In genomic region chr1:40309374-40310128, GRCh38 we compare ENCODE assay signal across 18 cellular contexts. TPM values are rescaled to one million over a fixed set of nuclear protein-coding genes. Genes with fewer than 3 reads are reported as not detected.
DNase-seq lines count a peak whose midpoint lies in the region; ATAC-seq, FAIRE-seq and TF ChIP-seq lines count a peak whose summit lies in the region.
"Had no signal": no experiment of that assay in that cellular context is flagged by ENCODE, and none has a peak within 500 bp of the region (broad histone marks: within the 10 kb centered on the region; RNA-seq: fewer than 3 reads in every experiment).

No MANE protein-coding gene starts in this region.

- 77% methylated on average over 8 of the region's 8 CpGs for WGBS in GM12878 (ENCODE audit: insufficient coverage, insufficient replicate concordance, low lambda C conversion rate, missing lambda C conversion rate)

- no peaks in the 10 kb centered on the region for H3K27me3 ChIP-seq in GM12878 (replicated peaks in 1 of 2; ENCODE audit: control insufficient read depth in 2 of 2, insufficient read depth in 2 of 2, low read length in 1 of 2)
- H3K27me3 ChIP-seq: adrenal gland, hepatocyte had no signal

- no peak overlapping the region for H3K27ac ChIP-seq in GM12878 (ENCODE audit: control insufficient read depth, insufficient read depth)
- peak overlapping the region; percentile 74 for H3K27ac ChIP-seq in temporal lobe (ENCODE audit: low read depth, low read length)
- H3K27ac ChIP-seq: adrenal gland, C4-2B, hepatocyte had no signal

- no TSS peak for BruUV-seq in GM12878 (replicated peaks; lab: Mats Ljungman, UMichigan)

- FAIRE-seq in GM12878 (lab: Jason Lieb, UNC) = no peak

- peak; percentile 88 for TF ChIP-seq EP300 in Ishikawa (IDR thresholded peaks at IDR 0.05; ENCODE audit: borderline replicate concordance)
- no peak for TF ChIP-seq EP300 in GM12878 (IDR thresholded peaks at IDR 0.05; ENCODE audit: borderline replicate concordance in 1 of 2, control insufficient read depth in 1 of 2, low read depth in 2 of 2, low read length in 2 of 2)

- RAD21 ChIA-PET in GM12878 (lab: Charles Lee; ENCODE audit: unreplicated experiment) = interaction anchor here (0.8 kb wide), 1 partner anchor 156 kb away, joined by 3 read pairs; no protein-coding TSS in a partner anchor

- H3K27me3 Mint-ChIP-seq in type B pancreatic cell = peaks cover 2% of the 10 kb centered on the region
- no peaks in the 10 kb centered on the region for H3K27me3 Mint-ChIP-seq in activated T-cell treated with anti-CD3 and anti-CD28 coated beads, Interleukin-2, amount 50 U/mL, for 4 hours (ENCODE audit: low read depth)

- H3K4me1 ChIP-seq in GM12878 (ENCODE audit: control insufficient read depth, insufficient read depth, low read length) = peaks cover 28% of the 10 kb centered on the region

- TF ChIP-seq POLR2A in GM12878 (IDR thresholded peaks at IDR 0.05; ENCODE audit: low read depth, low read length) = no peak

- ATAC-seq in GM12878 (no peak), HG03097 (IDR thresholded peaks at IDR 0.05; ENCODE audit: low FRiP score, unreplicated experiment) (no peak)
- no peak for ATAC-seq in activated T-cell treated with anti-CD3 and anti-CD28 coated beads, Interleukin-2, amount 50 U/mL, for 4 hours
- ATAC-seq: left lobe of liver had no signal

- no peaks in the 10 kb centered on the region for H3K9me3 ChIP-seq in GM12878 (replicated peaks; ENCODE audit: control insufficient read depth, insufficient read depth, low read length)
- H3K9me3 ChIP-seq: adrenal gland, thoracic aorta had no signal

- H3K4me3 ChIP-seq in GM12878 = no peak overlapping the region
- H3K4me3 ChIP-seq: adrenal gland, hepatocyte, thoracic aorta had no signal

- in situ Hi-C loops in GM12878 (cut with MboI) = no loop called here

- TF ChIP-seq CTCF in GM12878 (IDR thresholded peaks at IDR 0.05 in 2 of 3, conservative IDR thresholded peaks at IDR 0.05 in 1 of 3; ENCODE audit: control insufficient read depth in 2 of 3, extremely low read depth in 1 of 3, insufficient read depth in 1 of 3, low read depth in 3 of 3, low read length in 3 of 3) (no peak), type B pancreatic cell (conservative IDR thresholded peaks at IDR 0.05) (no peak)

- peaks cover 6% of the 10 kb centered on the region for H3K4me1 Mint-ChIP-seq in type B pancreatic cell (ENCODE audit: unreplicated experiment)
- peaks cover 16% of the 10 kb centered on the region for H3K4me1 Mint-ChIP-seq in activated T-cell treated with anti-CD3 and anti-CD28 coated beads, Interleukin-2, amount 50 U/mL, for 4 hours (ENCODE audit: low read depth)

- H3K4me3 Mint-ChIP-seq in type B pancreatic cell = no peak overlapping the region
- no peak overlapping the region for H3K4me3 Mint-ChIP-seq in activated T-cell treated with anti-CD3 and anti-CD28 coated beads, Interleukin-2, amount 50 U/mL, for 4 hours

- H3K9me3 Mint-ChIP-seq in type B pancreatic cell = no peaks in the 10 kb centered on the region
- no peaks in the 10 kb centered on the region for H3K9me3 Mint-ChIP-seq in activated T-cell treated with anti-CD3 and anti-CD28 coated beads, Interleukin-2, amount 50 U/mL, for 4 hours

- CTCF ChIA-PET in GM12878 (lab: Yijun Ruan, JAX) = interaction anchor here (0.9 to 2.5 kb wide), 2 partner anchors 29 to 166 kb away, joined by 5 to 15 read pairs; no protein-coding TSS in a partner anchor

- DNase-seq in GM12878 (ENCODE audit: low read depth, low spot score) = no peak
- DNase-seq in hypothalamus (lab: John Stamatoyannopoulos, UW) = peak in 27 of 51 donors; percentile 9 to 67 (median 30)
- DNase-seq in type B pancreatic cell (ENCODE audit: extremely low spot score, unreplicated experiment) = no peak
- DNase-seq in NOMO-1 treated with dmso at 0.1 percent for 144 hours (lab: John Stamatoyannopoulos, UW; ENCODE audit: unreplicated experiment) = no peak
- DNase-seq in activated T-cell treated with anti-CD3 and anti-CD28 coated beads, Interleukin-2, amount 50 U/mL, for 4 hours = no peak
- DNase-seq: DMS79; NCI-H1417 treated with DMSO at 0.1 percent for 48 hours; Right ventricle myocardium superior; stimulated activated CD4-positive, alpha-beta T cell treated with anti-CD3 and anti-CD28 coated beads, Interleukin-4, amount 100 ng/mL, for 4 hours; T-helper 1 cell had no signal

- H3K4me2 ChIP-seq in GM12878 (ENCODE audit: control insufficient read depth, insufficient read depth) = no peak overlapping the region
- H3K4me2 ChIP-seq: hepatocyte had no signal

- no peaks in the 10 kb centered on the region for H4K20me1 ChIP-seq in GM12878 (ENCODE audit: control insufficient read depth, insufficient read depth)

- H3K36me3 Mint-ChIP-seq in type B pancreatic cell = no peaks in the 10 kb centered on the region
- H3K36me3 Mint-ChIP-seq in activated T-cell treated with anti-CD3 and anti-CD28 coated beads, Interleukin-2, amount 50 U/mL, for 4 hours (ENCODE audit: insufficient read depth) = no peaks in the 10 kb centered on the region

- intact Hi-C loops in GM12878 (cut with micrococcal nuclease; ENCODE audit: unreplicated experiment) = no loop called here

- H3K36me3 ChIP-seq in GM12878 (ENCODE audit: control insufficient read depth in 2 of 2, insufficient read depth in 2 of 2, low read length in 1 of 2) = no peaks in the 10 kb centered on the region; a peak in 2 of 4 replicates
- H3K36me3 ChIP-seq: adrenal gland, thoracic aorta had no signal

- no peak overlapping the region for H2AFZ ChIP-seq in GM12878 (ENCODE audit: control insufficient read depth, low read depth, low read length)
- H2AFZ ChIP-seq: hepatocyte had no signal

- SMC1A ChIA-PET in GM12878 (lab: Charles Lee; ENCODE audit: uncharacterized antibody, unreplicated experiment) = no interaction called here

- H3K9ac ChIP-seq in GM12878 (ENCODE audit: control insufficient read depth, insufficient read depth, low read length) = no peak overlapping the region

- peaks cover 5% of the 10 kb centered on the region for H3K79me2 ChIP-seq in GM12878 (ENCODE audit: control insufficient read depth, insufficient read depth, low read length)
- H3K79me2 ChIP-seq: hepatocyte had no signal

- POLR2A ChIA-PET in GM12878 (lab: Charles Lee) = no interaction called here

- TF ChIP-seq RAD21 in Ishikawa (IDR thresholded peaks at IDR 0.05; ENCODE audit: low read depth) (peak; percentile 13; the same call in 1 of the 2 replicates), GM12878 (IDR thresholded peaks at IDR 0.05; ENCODE audit: insufficient read depth, low read depth, low read length) (no peak)

- H3K27ac Mint-ChIP-seq in type B pancreatic cell = no peak overlapping the region

TF ChIP-seq in GM12878, 131 proteins besides CTCF, POLR2A, EP300 and RAD21 (continues in another document):
- TF ChIP-seq ELK1 (IDR thresholded peaks at IDR 0.05; ENCODE audit: low read depth, low read length) = no peak

RNA-seq across cellular contexts. Expression of gene COL9A2, which starts 7.5 kb away (rescaled TPM):
- total RNA-seq in GM12878 (2013; cell fraction: nucleolus; rRNA removed) = 49.4 and 58.1 TPM in 2 replicates
- 48.0 and 57.6 TPM in 2 replicates for total RNA-seq in GM12878 (2014; rRNA removed)
- total RNA-seq in GM12878 (2014; rRNA removed; fragmentation: Illumina TruSeq; extraction: Trizol) = 20.5 and 20.9 TPM in 2 replicates
- 48.8 and 51.0 TPM in 2 replicates for total RNA-seq in GM12878 (2021)
- polyA plus RNA-seq in GM12878 (2011; ENCODE audit: low read depth) = 19.1 TPM
- polyA plus RNA-seq in GM12878 (2011; rRNA removed) = 15.9 and 20.5 TPM in 2 replicates
- 21.4 and 28.1 TPM in 2 replicates for polyA plus RNA-seq in GM12878 (2011; cell fraction: cytosol; rRNA removed)
- 226 and 256 TPM in 2 replicates for polyA plus RNA-seq in GM12878 (2011; cell fraction: nucleus; rRNA removed)
- 37.7 and 39.6 TPM in 2 replicates for polyA plus RNA-seq in GM12878 (2012)
- polyA plus RNA-seq in GM12878 (2014; fragmentation: Illumina TruSeq; extraction: Trizol) = 9.5 and 16.1 TPM in 2 replicates
- polyA plus RNA-seq in GM12878 (2014; fragmentation: Nextera tagmentation; extraction: Ambion mirVana) = 1 to 10 TPM; 3.1 to 4.0 TPM
- 62.0 and 63.3 TPM in 2 replicates for polyA plus RNA-seq in GM12878 (2014; rRNA removed)
- polyA plus RNA-seq in GM12878 (2016; fragmentation: Nextera tagmentation; extraction: Ambion mirVana) = 10 to 100 TPM; 24.3 to 31.8 TPM
- 5.6 and 10.0 TPM in 2 replicates for polyA minus RNA-seq in GM12878 (2011; rRNA and poly(A)+ RNA removed)
- polyA minus RNA-seq in GM12878 (2011; cell fraction: cytosol; rRNA and poly(A)+ RNA removed) = 4.1 TPM in 2 replicates
- 11.4 and 15.9 TPM in 2 replicates for polyA minus RNA-seq in GM12878 (2011; cell fraction: nucleus; rRNA and poly(A)+ RNA removed)
- 6.9 TPM for total RNA-seq in temporal lobe
- 7.7 and 19.8 TPM in 2 replicates for total RNA-seq in type B pancreatic cell (ENCODE audit: low replicate concordance)
- total RNA-seq in activated T-cell treated with anti-CD3 and anti-CD28 coated beads, Interleukin-2, amount 50 U/mL, for 4 hours = 1 to 10 TPM in 2 of 3 donors, under 1 TPM in 1; 0.96 to 2.5 (median 1.2) TPM

RNA-seq across cellular contexts. Expression of gene ZMPSTE24, which starts 51.5 kb away (rescaled TPM):
- total RNA-seq in GM12878 (2013; cell fraction: nucleolus; rRNA removed) = 21.9 and 30.3 TPM in 2 replicates
- 40.2 and 52.9 TPM in 2 replicates for total RNA-seq in GM12878 (2014; rRNA removed)
- 44.5 and 47.0 TPM in 2 replicates for total RNA-seq in GM12878 (2014; rRNA removed; fragmentation: Illumina TruSeq; extraction: Trizol)
- total RNA-seq in GM12878 (2021) = 32.1 and 32.6 TPM in 2 replicates
- polyA plus RNA-seq in GM12878 (2011; ENCODE audit: low read depth) = 7.6 TPM
- polyA plus RNA-seq in GM12878 (2011; rRNA removed) = 21.5 and 27.1 TPM in 2 replicates
- 6.5 and 6.6 TPM in 2 replicates for polyA plus RNA-seq in GM12878 (2011; cell fraction: cytosol; rRNA removed)
- polyA plus RNA-seq in GM12878 (2011; cell fraction: nucleus; rRNA removed) = 4.4 and 7.2 TPM in 2 replicates
- 12.7 and 14.7 TPM in 2 replicates for polyA plus RNA-seq in GM12878 (2012)
- 48.5 and 64.7 TPM in 2 replicates for polyA plus RNA-seq in GM12878 (2014; fragmentation: Illumina TruSeq; extraction: Trizol)
- 10 to 100 TPM; 30.1 to 56.0 TPM for polyA plus RNA-seq in GM12878 (2014; fragmentation: Nextera tagmentation; extraction: Ambion mirVana)
- polyA plus RNA-seq in GM12878 (2014; rRNA removed) = 23.2 and 30.1 TPM in 2 replicates
- 10 to 100 TPM; 82.7 to 84.4 TPM for polyA plus RNA-seq in GM12878 (2016; fragmentation: Nextera tagmentation; extraction: Ambion mirVana)
- polyA minus RNA-seq in GM12878 (2011; rRNA and poly(A)+ RNA removed) = 9.8 and 14.6 TPM in 2 replicates
- polyA minus RNA-seq in GM12878 (2011; cell fraction: cytosol; rRNA and poly(A)+ RNA removed) = 7.5 and 8.5 TPM in 2 replicates
- polyA minus RNA-seq in GM12878 (2011; cell fraction: nucleus; rRNA and poly(A)+ RNA removed) = 3.0 and 5.2 TPM in 2 replicates
- total RNA-seq in temporal lobe = 35.2 TPM
- 34.1 and 39.3 TPM in 2 replicates for total RNA-seq in type B pancreatic cell (ENCODE audit: low replicate concordance)
- 10 to 100 TPM; 56.4 to 59.6 (median 59.5) TPM for total RNA-seq in activated T-cell treated with anti-CD3 and anti-CD28 coated beads, Interleukin-2, amount 50 U/mL, for 4 hours

Comparison
In these comparisons a context has a peak if more than half of its experiments do, and no peak if none do; other contexts are left out.
1. DNase-seq: peak in hypothalamus (27 of 51); none in GM12878 (single experiment), type B pancreatic cell (single experiment), NOMO-1 treated with dmso at 0.1 percent for 144 hours (single experiment) and activated T-cell treated with anti-CD3 and anti-CD28 coated beads, Interleukin-2, amount 50 U/mL, for 4 hours (single experiment).